9 cellular contexts compared by ENCODE assay signal in genomic region chr1:64956241-64956640, GRCh38. TPM values are rescaled to one million over a fixed set of nuclear protein-coding genes. Genes with fewer than 3 reads are reported as not detected.
A peak's percentile ranks its signal among the peaks of the same experiment; 100 is the strongest.
DNase-seq lines count a peak whose midpoint lies in the region; ATAC-seq and TF ChIP-seq lines count a peak whose summit lies in the region.
"Had no signal": no experiment of that assay in that cellular context is flagged by ENCODE, and none has a peak within 500 bp of the region (broad histone marks: within the 10 kb centered on the region; RNA-seq: fewer than 3 reads in every experiment).

No MANE protein-coding gene starts in this region.

- H3K4me1 Mint-ChIP-seq in activated T-cell treated with anti-CD3 and anti-CD28 coated beads, Interleukin-2, amount 50 U/mL, for 4 hours (ENCODE audit: low read depth) = peaks cover 29% of the 10 kb centered on the region
- peaks cover 52% of the 10 kb centered on the region for H3K4me1 Mint-ChIP-seq in stimulated activated naive CD8-positive, alpha-beta T cell treated with anti-CD3 and anti-CD28 coated beads, Interleukin-15, amount 100 ng/mL, for 72 hours

- H2AFZ ChIP-seq in OCI-LY3 (ENCODE audit: low read depth, low read length) = no peak overlapping the region

- no peak for DNase-seq in activated T-cell treated with anti-CD3 and anti-CD28 coated beads, Interleukin-2, amount 50 U/mL, for 4 hours
- DNase-seq in activated T-cell treated with anti-CD3 and anti-CD28 coated beads, Interleukin-2, amount 50 U/mL, for 1 hour = no peak
- DNase-seq in foreskin keratinocyte (no peak), CD1c-positive myeloid dendritic cell (ENCODE audit: extremely low spot score) (no peak), HuH-7.5 (ENCODE audit: low spot score) (no peak), NCI-H2107 (lab: John Stamatoyannopoulos, UW) (no peak)
- DNase-seq in stimulated activated naive CD8-positive, alpha-beta T cell treated with anti-CD3 and anti-CD28 coated beads, Interleukin-15, amount 100 ng/mL, for 72 hours = peak in 1 of 2 donors; percentile 41
- DNase-seq: NCI-H2081 treated with DMSO at 0.1 percent for 48 hours had no signal

- no peaks in the 10 kb centered on the region for H3K36me3 ChIP-seq in OCI-LY3 (replicated peaks; ENCODE audit: low read depth, low read length)

- peaks cover 5% of the 10 kb centered on the region for H3K36me3 Mint-ChIP-seq in activated T-cell treated with anti-CD3 and anti-CD28 coated beads, Interleukin-2, amount 50 U/mL, for 4 hours (ENCODE audit: insufficient read depth)

- no peak overlapping the region for H3K27ac Mint-ChIP-seq in stimulated activated naive CD8-positive, alpha-beta T cell treated with anti-CD3 and anti-CD28 coated beads, Interleukin-15, amount 100 ng/mL, for 72 hours

- TF ChIP-seq CTCF in OCI-LY3 (IDR thresholded peaks at IDR 0.05; ENCODE audit: low read depth, low read length) (no peak), foreskin keratinocyte (conservative IDR thresholded peaks at IDR 0.05) (no peak)

- H3K4me3 ChIP-seq in OCI-LY3 (ENCODE audit: low read length) = peak overlapping the region; percentile 72

- H3K9me3 ChIP-seq in OCI-LY3 (ENCODE audit: insufficient read depth, low read length) = no peaks in the 10 kb centered on the region

- peaks cover 40% of the 10 kb centered on the region for H4K20me1 ChIP-seq in OCI-LY3 (ENCODE audit: insufficient read depth, low read length)

- H3K27me3 Mint-ChIP-seq in activated T-cell treated with anti-CD3 and anti-CD28 coated beads, Interleukin-2, amount 50 U/mL, for 4 hours (ENCODE audit: low read depth) = no peaks in the 10 kb centered on the region
- H3K27me3 Mint-ChIP-seq in stimulated activated naive CD8-positive, alpha-beta T cell treated with anti-CD3 and anti-CD28 coated beads, Interleukin-15, amount 100 ng/mL, for 72 hours = no peaks in the 10 kb centered on the region

- H3K9ac ChIP-seq in OCI-LY3 (ENCODE audit: low read length) = peak overlapping the region; percentile 76

- H3K79me2 ChIP-seq in OCI-LY3 (ENCODE audit: low read length) = peaks cover 86% of the 10 kb centered on the region

- H3K27ac ChIP-seq in OCI-LY3 (ENCODE audit: low read length) (peak overlapping the region; percentile 99), foreskin keratinocyte (no peak overlapping the region)

- H3K9me3 Mint-ChIP-seq in activated T-cell treated with anti-CD3 and anti-CD28 coated beads, Interleukin-2, amount 50 U/mL, for 4 hours = no peaks in the 10 kb centered on the region
- no peaks in the 10 kb centered on the region for H3K9me3 Mint-ChIP-seq in stimulated activated naive CD8-positive, alpha-beta T cell treated with anti-CD3 and anti-CD28 coated beads, Interleukin-15, amount 100 ng/mL, for 72 hours

- H3K27me3 ChIP-seq in OCI-LY3 (ENCODE audit: low read depth, low read length) (no peaks in the 10 kb centered on the region), foreskin keratinocyte (no peaks in the 10 kb centered on the region)

- H3K4me2 ChIP-seq in OCI-LY3 (ENCODE audit: low read length) = peak overlapping the region; percentile 98

- peak; percentile 29 to 35 for ATAC-seq in activated T-cell treated with anti-CD3 and anti-CD28 coated beads, Interleukin-2, amount 50 U/mL, for 4 hours
- peak; percentile 59 for ATAC-seq in foreskin keratinocyte
- ATAC-seq in stimulated activated naive CD8-positive, alpha-beta T cell treated with anti-CD3 and anti-CD28 coated beads, Interleukin-15, amount 100 ng/mL, for 72 hours = peak; percentile 58

- no peak overlapping the region for H3K4me3 Mint-ChIP-seq in activated T-cell treated with anti-CD3 and anti-CD28 coated beads, Interleukin-2, amount 50 U/mL, for 4 hours
- no peak overlapping the region for H3K4me3 Mint-ChIP-seq in stimulated activated naive CD8-positive, alpha-beta T cell treated with anti-CD3 and anti-CD28 coated beads, Interleukin-15, amount 100 ng/mL, for 72 hours

- H3K4me1 ChIP-seq in OCI-LY3 (ENCODE audit: low read length) (peaks cover 82% of the 10 kb centered on the region), foreskin keratinocyte (peaks cover 20% of the 10 kb centered on the region)

RNA-seq across cellular contexts. Expression of gene JAK1, which starts 10.1 kb away (rescaled TPM):
- 10 to 100 TPM; 70.3 to 87.5 (median 85.1) TPM for total RNA-seq in activated T-cell treated with anti-CD3 and anti-CD28 coated beads, Interleukin-2, amount 50 U/mL, for 4 hours
- 60.7 and 67.8 TPM in 2 replicates for total RNA-seq in foreskin keratinocyte
- 17.8 and 18.5 TPM in 2 replicates for polyA plus RNA-seq in foreskin keratinocyte
